Comparison of ENCODE assay signal across 21 cellular contexts in genomic region chr21:36663033-36663855, GRCh38. TPM values are rescaled to one million over a fixed set of nuclear protein-coding genes. Genes with fewer than 3 reads are reported as not detected.
DNase-seq lines count a peak whose midpoint lies in the region; ATAC-seq and TF ChIP-seq lines count a peak whose summit lies in the region.
"Had no signal": no experiment of that assay in that cellular context is flagged by ENCODE, and none has a peak within 500 bp of the region (broad histone marks: within the 10 kb centered on the region; RNA-seq: fewer than 3 reads in every experiment).

No MANE protein-coding gene starts in this region.

- no CpG with 5 or more reads among the region's 18 CpGs for WGBS in H9 (ENCODE audit: extremely low coverage, insufficient read length, low lambda C conversion rate)

- H3K27me3 ChIP-seq in H9 (ENCODE audit: insufficient read depth, low read length) (no peaks in the 10 kb centered on the region), RWPE2 (ENCODE audit: insufficient read depth, poor library complexity, severe bottlenecking) (no peaks in the 10 kb centered on the region), skeletal muscle satellite cell (ENCODE audit: control insufficient read depth, insufficient read depth, low read length) (peaks cover 4% of the 10 kb centered on the region)

- H3K56ac ChIP-seq in H9 (ENCODE audit: insufficient read length, low read depth, low read length), result no peak overlapping the region

- H3K4me1 Mint-ChIP-seq in H9 (peaks cover 3 to 20% of the 10 kb centered on the region in 2 experiments), glutamatergic neuron (ENCODE audit: low read depth, unreplicated experiment) (peaks cover 14% of the 10 kb centered on the region)
- H3K4me1 Mint-ChIP-seq: T-helper 17 cell had no signal

- no peaks in the 10 kb centered on the region for H4K20me1 ChIP-seq in H9 (ENCODE audit: control insufficient read depth, insufficient read depth, insufficient read length)

- H4K5ac ChIP-seq in H9 (ENCODE audit: insufficient read length, low read depth, low read length), result no peak overlapping the region

- no peak overlapping the region for H3K4me3 ChIP-seq in RWPE2 (ENCODE audit: severe bottlenecking)
- no peak overlapping the region for H3K4me3 ChIP-seq in fibroblast of pulmonary artery (replicated peaks; ENCODE audit: low read depth, low read length)
- H3K4me3 ChIP-seq in skeletal muscle satellite cell (ENCODE audit: low read length), result peak overlapping the region; percentile 30
- H3K4me3 ChIP-seq: colonic mucosa, heart left ventricle, skin epidermis had no signal

- H3K18ac ChIP-seq in H9 (ENCODE audit: insufficient read length, low read depth, low read length), result no peak overlapping the region

- H2BK15ac ChIP-seq in H9 (ENCODE audit: low read depth, low read length), result no peak overlapping the region

- no peak overlapping the region for H3K9ac ChIP-seq in H9 (ENCODE audit: extremely low read depth, insufficient read length, low read length)
- peak overlapping the region; percentile 27 for H3K9ac ChIP-seq in skeletal muscle satellite cell (ENCODE audit: low read depth, low read length)

- H3K9me3 ChIP-seq in H9 (ENCODE audit: control insufficient read depth, low read depth, low read length) (no peaks in the 10 kb centered on the region), RWPE2 (ENCODE audit: severe bottlenecking) (no peaks in the 10 kb centered on the region), skeletal muscle satellite cell (replicated peaks; ENCODE audit: low read length) (no peaks in the 10 kb centered on the region)
- H3K9me3 ChIP-seq: colonic mucosa, heart left ventricle had no signal

- H2BK20ac ChIP-seq in H9 (ENCODE audit: low read depth, low read length, poor library complexity, severe bottlenecking), result no peak overlapping the region

- ATAC-seq in RWPE2 (ENCODE audit: low read depth) (peak; percentile 67), HG02885 (IDR thresholded peaks at IDR 0.05; ENCODE audit: poor library complexity, unreplicated experiment) (no peak)
- ATAC-seq: heart left ventricle, T-helper 17 cell had no signal

- no peak overlapping the region for H3K23ac ChIP-seq in H9 (ENCODE audit: insufficient read length, low read depth, low read length)

- H3K14ac ChIP-seq in H9 (ENCODE audit: insufficient read depth, low read length), result peak overlapping the region; percentile 25; the same call in 1 of the 2 replicates

- H3K36me3 ChIP-seq in RWPE2 (ENCODE audit: low read depth), result no peaks in the 10 kb centered on the region
- H3K36me3 ChIP-seq in skeletal muscle satellite cell (ENCODE audit: insufficient read depth, low read length), result no peaks in the 10 kb centered on the region
- H3K36me3 ChIP-seq: colonic mucosa, heart left ventricle had no signal

- H2BK120ac ChIP-seq in H9 (ENCODE audit: low read depth, low read length, poor library complexity, severe bottlenecking), result no peak overlapping the region

- H3K4me1 ChIP-seq in H9 (ENCODE audit: insufficient read depth, low read length) (peaks cover 4% of the 10 kb centered on the region; the same call in 1 of the 2 replicates), RWPE2 (ENCODE audit: insufficient read depth, poor library complexity, severe bottlenecking) (no peaks in the 10 kb centered on the region), skeletal muscle satellite cell (ENCODE audit: control insufficient read depth, insufficient read depth, low read length) (peaks cover 13% of the 10 kb centered on the region)
- H3K4me1 ChIP-seq: colonic mucosa, heart left ventricle had no signal

- H3K27me3 Mint-ChIP-seq in H9 (ENCODE audit: low read depth), result peaks cover 57% of the 10 kb centered on the region
- H3K27me3 Mint-ChIP-seq in glutamatergic neuron (ENCODE audit: unreplicated experiment), result no peaks in the 10 kb centered on the region

- H3K9me3 Mint-ChIP-seq in H9, result no peaks in the 10 kb centered on the region
- H3K9me3 Mint-ChIP-seq in glutamatergic neuron (ENCODE audit: unreplicated experiment), result peaks cover 1% of the 10 kb centered on the region
- H3K9me3 Mint-ChIP-seq: CD4-positive, alpha-beta T cell had no signal

- H3K4ac ChIP-seq in H9 (ENCODE audit: low read depth, low read length), result no peak overlapping the region

- H2AFZ ChIP-seq in H9 (ENCODE audit: low read length), result no peak overlapping the region

- H4K8ac ChIP-seq in H9 (replicated peaks; ENCODE audit: insufficient read length, low read depth, low read length), result no peak overlapping the region

- H3K4me3 Mint-ChIP-seq in H9, result no peak overlapping the region
- H3K4me3 Mint-ChIP-seq in glutamatergic neuron (ENCODE audit: unreplicated experiment), result no peak overlapping the region
- H3K4me3 Mint-ChIP-seq: CD4-positive, alpha-beta T cell; T-helper 17 cell had no signal

- no peaks in the 10 kb centered on the region for H3K23me2 ChIP-seq in H9 (ENCODE audit: insufficient read length, low read depth, low read length, poor library complexity, severe bottlenecking)

- no peaks in the 10 kb centered on the region for H3K79me2 ChIP-seq in H9 (ENCODE audit: insufficient read depth, low read length)

- no peak overlapping the region for H2BK12ac ChIP-seq in H9 (ENCODE audit: insufficient read length, low read depth, low read length)

- no peaks in the 10 kb centered on the region for H3K36me3 Mint-ChIP-seq in H9 (ENCODE audit: insufficient read depth in 1 of 3, low read depth in 3 of 3)
- peaks cover 2% of the 10 kb centered on the region for H3K36me3 Mint-ChIP-seq in glutamatergic neuron (ENCODE audit: unreplicated experiment)

- H3K27ac Mint-ChIP-seq in H9, result peak overlapping the region in 1 of 3 experiments; percentile 42; a peak in 1 of 7 replicates
- H3K27ac Mint-ChIP-seq in glutamatergic neuron (ENCODE audit: unreplicated experiment), result no peak overlapping the region
- H3K27ac Mint-ChIP-seq: CD4-positive, alpha-beta T cell; T-helper 17 cell had no signal

- H2AK5ac ChIP-seq in H9 (ENCODE audit: insufficient read length, low read length), result no peak overlapping the region

- no peak overlapping the region for H3T11ph ChIP-seq in H9 (ENCODE audit: low read length)

- H3K27ac ChIP-seq in H9 (ENCODE audit: insufficient read length, low read depth, low read length), result no peak overlapping the region
- H3K27ac ChIP-seq in RWPE2 (ENCODE audit: poor library complexity, severe bottlenecking), result no peak overlapping the region
- H3K27ac ChIP-seq: colonic mucosa, heart left ventricle, skin epidermis had no signal

- no peak overlapping the region for H4K91ac ChIP-seq in H9 (ENCODE audit: insufficient read length, low read depth, low read length)

- H2BK5ac ChIP-seq in H9 (ENCODE audit: insufficient read length, low read length), result no peak overlapping the region

- no peaks in the 10 kb centered on the region for H3K79me1 ChIP-seq in H9 (ENCODE audit: insufficient read depth, low read depth, low read length, poor library complexity, severe bottlenecking)

- DNase-seq in H9 (no peak), RWPE2 (ENCODE audit: low spot score) (no peak), fibroblast of pulmonary artery (ENCODE audit: low read depth) (peak; percentile 11), glutamatergic neuron (no peak), NCI-H510A (lab: John Stamatoyannopoulos, UW) (no peak)
- DNase-seq: activated CD4-positive, CD25-positive, alpha-beta regulatory T cell treated with anti-CD3 and anti-CD28 coated beads, Interleukin-2, amount 50 U/mL, for 72 hours; activated effector memory CD4-positive, alpha-beta T cell treated with Interleukin-2 at 50 U/mL for 16 hours; CD4-positive, alpha-beta T cell; colonic mucosa; DMS79 treated with DMSO at 0.1 percent for 48 hours; heart left ventricle; islet precursor cell; NCI-H1092 treated with DMSO at 0.1 percent for 48 hours; NCI-H2227 treated with DMSO at 0.1 percent for 48 hours; occipital lobe; SHP77; stimulated activated CD4-positive, alpha-beta T cell treated with anti-CD3 and anti-CD28 coated beads, Interleukin-4, amount 100 ng/mL, for 4 hours; T-helper 17 cell had no signal

- H3K4me2 ChIP-seq in H9 (ENCODE audit: insufficient read depth, insufficient read length, low read length), result no peak overlapping the region
- peak overlapping the region; percentile 62 for H3K4me2 ChIP-seq in skeletal muscle satellite cell (ENCODE audit: low read length)

- no peak for TF ChIP-seq CTCF in H9 (conservative IDR thresholded peaks at IDR 0.05)
- no peak for TF ChIP-seq CTCF in RWPE2 (IDR thresholded peaks at IDR 0.05; ENCODE audit: poor library complexity, severe bottlenecking)
- TF ChIP-seq CTCF in fibroblast of pulmonary artery (IDR thresholded peaks at IDR 0.05; ENCODE audit: low read length, missing control alignments), result no peak
- no peak for TF ChIP-seq CTCF in glutamatergic neuron (IDR thresholded peaks at IDR 0.05; ENCODE audit: partially characterized antibody, unreplicated experiment)

RNA-seq across cellular contexts. Expression of gene SIM2, which starts 35.7 kb away (rescaled TPM):
- total RNA-seq in H9 (2021), result not detected in 2 replicates
- total RNA-seq in skeletal muscle satellite cell (2012; rRNA removed), result under 0.01 and 0.25 TPM in 2 replicates
- 4.8 TPM for total RNA-seq in glutamatergic neuron (ENCODE audit: unreplicated experiment)
- total RNA-seq: CD4-positive, alpha-beta T cell; occipital lobe; T-helper 17 cell had no signal
